ENCODE assay signal across 23 cellular contexts in genomic region chr18:40452599-40452998, GRCh38.
DNase-seq lines count a peak whose midpoint lies in the region; ATAC-seq and TF ChIP-seq lines count a peak whose summit lies in the region.
"Had no signal": no experiment of that assay in that cellular context is flagged by ENCODE, and none has a peak within 500 bp of the region (broad histone marks: within the 10 kb centered on the region; RNA-seq: fewer than 3 reads in every experiment).

No MANE protein-coding gene starts in this region.

- no peaks in the 10 kb centered on the region for H3K9me3 ChIP-seq in PC-3 (ENCODE audit: low read length)
- H3K9me3 ChIP-seq in neural progenitor cell (ENCODE audit: low read depth): no peaks in the 10 kb centered on the region
- no peaks in the 10 kb centered on the region for H3K9me3 ChIP-seq in PC-9 (ENCODE audit: insufficient read depth, low read depth)
- no peaks in the 10 kb centered on the region for H3K9me3 ChIP-seq in GM23248 (ENCODE audit: low read depth)
- H3K9me3 ChIP-seq: A549; BE2C; BLaER1 treated with 17β-estradiol and CSF1 and Interleukin-3, amounts not matched to agents 10 nM and 100 nM; HAP-1 had no signal

- no peaks in the 10 kb centered on the region for H3K27me3 Mint-ChIP-seq in neural progenitor cell (ENCODE audit: insufficient read depth, low read depth)
- H3K27me3 Mint-ChIP-seq: CD4-positive, alpha-beta T cell; CD8-positive, alpha-beta memory T cell had no signal

- H3K79me2 ChIP-seq in PC-3 (ENCODE audit: low read length) (no peaks in the 10 kb centered on the region), neural progenitor cell (ENCODE audit: low read depth) (no peaks in the 10 kb centered on the region), PC-9 (ENCODE audit: low read depth) (no peaks in the 10 kb centered on the region), GM23248 (ENCODE audit: insufficient read depth) (no peaks in the 10 kb centered on the region)

- peak; percentile 54 for ATAC-seq in PC-3
- ATAC-seq: A549, GM12878 had no signal

- 3 to 8% methylated on average over 2 of the region's 2 CpGs for WGBS in GM23248 (ENCODE audit: low coverage in 1 of 2, low lambda C conversion rate in 2 of 2, missing lambda C conversion rate in 2 of 2), 2 experiments

- no peak overlapping the region for H3K27ac Mint-ChIP-seq in neural progenitor cell
- H3K27ac Mint-ChIP-seq: CD14-positive monocyte; CD4-positive, alpha-beta T cell; CD8-positive, alpha-beta memory T cell; HFFc6 had no signal

- TF ChIP-seq CTCF in PC-3 (conservative IDR thresholded peaks at IDR 0.05; ENCODE audit: low read depth, low read length) (no peak), kidney epithelial cell (IDR thresholded peaks at IDR 0.05; ENCODE audit: insufficient read depth, low read length, poor library complexity, severe bottlenecking) (no peak), neural progenitor cell (IDR thresholded peaks at IDR 0.05) (no peak), PC-9 (conservative IDR thresholded peaks at IDR 0.05) (no peak)

- H2AFZ ChIP-seq in PC-3 (ENCODE audit: low read length): no peak overlapping the region
- H2AFZ ChIP-seq in neural progenitor cell (replicated peaks): peak overlapping the region; percentile 37
- H2AFZ ChIP-seq in PC-9: no peak overlapping the region
- H2AFZ ChIP-seq in GM23248: no peak overlapping the region

- H3K4me3 Mint-ChIP-seq in neural progenitor cell: no peak overlapping the region
- H3K4me3 Mint-ChIP-seq: CD14-positive monocyte; CD4-positive, alpha-beta T cell; CD8-positive, alpha-beta memory T cell; HFFc6 had no signal

- H3K9ac ChIP-seq in PC-3 (ENCODE audit: low read length) (no peak overlapping the region), neural progenitor cell (no peak overlapping the region), GM23248 (no peak overlapping the region)
- H3K9ac ChIP-seq: BLaER1 treated with 17β-estradiol and CSF1 and Interleukin-3, amounts not matched to agents 10 nM and 100 nM had no signal

- no peaks in the 10 kb centered on the region for H3K36me3 Mint-ChIP-seq in neural progenitor cell
- H3K36me3 Mint-ChIP-seq: CD14-positive monocyte; CD8-positive, alpha-beta memory T cell had no signal

- no peaks in the 10 kb centered on the region for H3K4me1 Mint-ChIP-seq in neural progenitor cell
- H3K4me1 Mint-ChIP-seq: CD14-positive monocyte; CD8-positive, alpha-beta memory T cell had no signal

- no peak for DNase-seq in PC-3
- peak; percentile 4 for DNase-seq in kidney epithelial cell (ENCODE audit: low read depth)
- no peak for DNase-seq in neural progenitor cell (ENCODE audit: low spot score)
- DNase-seq in PC-9: no peak
- no peak for DNase-seq in GM23248
- DNase-seq in epidermal melanocyte (ENCODE audit: insufficient read length, low spot score): no peak
- DNase-seq: 8988T; ACHN; AML-193; BE2C; CD4-positive, alpha-beta T cell; CD8-positive, alpha-beta memory T cell; DMS 273 treated with DMSO at 0.1 percent for 48 hours; DMS79; EL; GDM1; GOT3; HFFc6 had no signal

- BruUV-seq in PC-3 (replicated peaks; lab: Mats Ljungman, UMichigan) (no TSS peak), PC-9 (replicated peaks; lab: Mats Ljungman, UMichigan) (no TSS peak)

- H3K27me3 ChIP-seq in PC-3 (ENCODE audit: low read length) (no peaks in the 10 kb centered on the region), kidney epithelial cell (ENCODE audit: control insufficient read depth, insufficient read depth, low read length) (no peaks in the 10 kb centered on the region), neural progenitor cell (no peaks in the 10 kb centered on the region), PC-9 (ENCODE audit: insufficient read depth, low read depth) (no peaks in the 10 kb centered on the region), GM23248 (replicated peaks; ENCODE audit: insufficient read depth) (no peaks in the 10 kb centered on the region)
- H3K27me3 ChIP-seq: BE2C; BLaER1 treated with 17β-estradiol and CSF1 and Interleukin-3, amounts not matched to agents 10 nM and 100 nM had no signal

- H3K4me3 ChIP-seq in PC-3 (ENCODE audit: low read length) (no peak overlapping the region), kidney epithelial cell (ENCODE audit: low read depth, low read length) (no peak overlapping the region), neural progenitor cell (no peak overlapping the region), PC-9 (no peak overlapping the region), GM23248 (no peak overlapping the region)
- H3K4me3 ChIP-seq: A549; BLaER1 treated with 17β-estradiol and CSF1 and Interleukin-3, amounts not matched to agents 10 nM and 100 nM; GM12878; HAP-1 had no signal

- POLR2A ChIA-PET in PC-3 (lab: Charles Lee; ENCODE audit: unreplicated experiment): no interaction called here
- POLR2A ChIA-PET in PC-9 (lab: Charles Lee; ENCODE audit: unreplicated experiment): no interaction called here

- H3K4me2 ChIP-seq in PC-3 (ENCODE audit: low read length): no peak overlapping the region
- no peak overlapping the region for H3K4me2 ChIP-seq in neural progenitor cell
- H3K4me2 ChIP-seq in PC-9: no peak overlapping the region
- no peak overlapping the region for H3K4me2 ChIP-seq in GM23248 (ENCODE audit: unreplicated experiment)
- H3K4me2 ChIP-seq: A549; BLaER1 treated with 17β-estradiol and CSF1 and Interleukin-3, amounts not matched to agents 10 nM and 100 nM had no signal

- CTCF ChIA-PET in PC-3 (lab: Charles Lee) (no interaction called here), PC-9 (lab: Charles Lee) (no interaction called here)

- in situ Hi-C loops in GM23248 (cut with MboI): no loop called here

- intact Hi-C loops in PC-3 (cut with micrococcal nuclease) (loop anchor here (10.0 kb wide), 1 partner anchor 942 kb away; no protein-coding TSS in a partner anchor), PC-9 (cut with micrococcal nuclease; ENCODE audit: unreplicated experiment) (no loop called here)

- no peaks in the 10 kb centered on the region for H3K4me1 ChIP-seq in PC-3 (ENCODE audit: insufficient read depth, low read length)
- peaks cover 11% of the 10 kb centered on the region for H3K4me1 ChIP-seq in neural progenitor cell
- no peaks in the 10 kb centered on the region for H3K4me1 ChIP-seq in PC-9 (replicated peaks; ENCODE audit: insufficient read depth)
- no peaks in the 10 kb centered on the region for H3K4me1 ChIP-seq in GM23248 (ENCODE audit: insufficient read depth)
- H3K4me1 ChIP-seq: A549; BE2C; BLaER1 treated with 17β-estradiol and CSF1 and Interleukin-3, amounts not matched to agents 10 nM and 100 nM had no signal

- no peaks in the 10 kb centered on the region for H3F3A ChIP-seq in PC-3 (ENCODE audit: low read length, unreplicated experiment)
- H3F3A ChIP-seq in neural progenitor cell (ENCODE audit: low read depth): no peaks in the 10 kb centered on the region
- no peaks in the 10 kb centered on the region for H3F3A ChIP-seq in PC-9 (ENCODE audit: insufficient read depth, low read depth)
- no peaks in the 10 kb centered on the region for H3F3A ChIP-seq in GM23248 (ENCODE audit: insufficient read depth)

- H3K9me3 Mint-ChIP-seq in neural progenitor cell: no peaks in the 10 kb centered on the region

- H4K20me1 ChIP-seq in PC-3 (ENCODE audit: low read length) (no peaks in the 10 kb centered on the region), neural progenitor cell (ENCODE audit: low read depth) (no peaks in the 10 kb centered on the region), PC-9 (ENCODE audit: insufficient read depth) (no peaks in the 10 kb centered on the region), GM23248 (ENCODE audit: insufficient read depth) (no peaks in the 10 kb centered on the region)
- H4K20me1 ChIP-seq: BLaER1 treated with 17β-estradiol and CSF1 and Interleukin-3, amounts not matched to agents 10 nM and 100 nM had no signal

- H3K9me2 ChIP-seq in PC-3 (replicated peaks; ENCODE audit: low read length) (no peaks in the 10 kb centered on the region), PC-9 (ENCODE audit: insufficient read depth) (no peaks in the 10 kb centered on the region), GM23248 (ENCODE audit: insufficient read depth) (no peaks in the 10 kb centered on the region)

- H3K36me3 ChIP-seq in PC-3 (ENCODE audit: low read depth, low read length) (no peaks in the 10 kb centered on the region), kidney epithelial cell (ENCODE audit: control insufficient read depth, insufficient read depth, low read length) (no peaks in the 10 kb centered on the region), neural progenitor cell (no peaks in the 10 kb centered on the region), PC-9 (ENCODE audit: low read depth) (no peaks in the 10 kb centered on the region), GM23248 (ENCODE audit: low read depth) (no peaks in the 10 kb centered on the region)
- H3K36me3 ChIP-seq: BE2C; BLaER1 treated with 17β-estradiol and CSF1 and Interleukin-3, amounts not matched to agents 10 nM and 100 nM; HAP-1 had no signal

- no peak overlapping the region for H3K27ac ChIP-seq in PC-3 (ENCODE audit: low read length)
- no peak overlapping the region for H3K27ac ChIP-seq in neural progenitor cell
- no peak overlapping the region for H3K27ac ChIP-seq in PC-9
- H3K27ac ChIP-seq in GM23248: no peak overlapping the region
- H3K27ac ChIP-seq: A549; BLaER1 treated with 17β-estradiol and CSF1 and Interleukin-3, amounts not matched to agents 10 nM and 100 nM had no signal
